1 cellular context compared by ENCODE assay signal in the genomic region with DNA sequence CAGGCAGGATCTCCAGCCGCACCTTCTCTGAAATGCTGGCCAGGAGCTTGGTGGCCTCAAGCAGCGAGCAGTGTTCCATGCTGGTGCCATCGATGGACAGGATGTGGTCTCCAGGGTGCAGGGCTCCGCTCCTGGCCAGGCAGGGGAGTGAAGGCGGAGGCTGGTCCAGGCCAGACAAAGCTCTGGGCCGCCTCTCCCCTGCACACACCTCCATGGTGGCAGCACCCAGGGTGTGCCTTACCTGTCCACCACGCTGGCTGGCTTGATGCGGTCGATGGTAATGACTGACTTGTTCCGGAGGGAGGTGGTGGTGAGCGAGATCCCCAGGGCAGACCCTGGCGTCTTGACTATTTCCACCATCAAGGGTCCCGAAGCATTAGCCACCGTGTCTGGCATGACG.
TF ChIP-seq lines count a peak whose summit lies in the region.

No MANE protein-coding gene starts in this region.

TF ChIP-seq in K562, 482 proteins besides CTCF, POLR2A, EP300 and RAD21:
- TF ChIP-seq, protein P1, sequence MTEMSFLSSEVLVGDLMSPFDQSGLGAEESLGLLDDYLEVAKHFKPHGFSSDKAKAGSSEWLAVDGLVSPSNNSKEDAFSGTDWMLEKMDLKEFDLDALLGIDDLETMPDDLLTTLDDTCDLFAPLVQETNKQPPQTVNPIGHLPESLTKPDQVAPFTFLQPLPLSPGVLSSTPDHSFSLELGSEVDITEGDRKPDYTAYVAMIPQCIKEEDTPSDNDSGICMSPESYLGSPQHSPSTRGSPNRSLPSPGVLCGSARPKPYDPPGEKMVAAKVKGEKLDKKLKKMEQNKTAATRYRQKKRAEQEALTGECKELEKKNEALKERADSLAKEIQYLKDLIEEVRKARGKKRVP (CRISPR knock-in tag; IDR thresholded peaks at IDR 0.05), result no peak
- TF ChIP-seq, protein P2, sequence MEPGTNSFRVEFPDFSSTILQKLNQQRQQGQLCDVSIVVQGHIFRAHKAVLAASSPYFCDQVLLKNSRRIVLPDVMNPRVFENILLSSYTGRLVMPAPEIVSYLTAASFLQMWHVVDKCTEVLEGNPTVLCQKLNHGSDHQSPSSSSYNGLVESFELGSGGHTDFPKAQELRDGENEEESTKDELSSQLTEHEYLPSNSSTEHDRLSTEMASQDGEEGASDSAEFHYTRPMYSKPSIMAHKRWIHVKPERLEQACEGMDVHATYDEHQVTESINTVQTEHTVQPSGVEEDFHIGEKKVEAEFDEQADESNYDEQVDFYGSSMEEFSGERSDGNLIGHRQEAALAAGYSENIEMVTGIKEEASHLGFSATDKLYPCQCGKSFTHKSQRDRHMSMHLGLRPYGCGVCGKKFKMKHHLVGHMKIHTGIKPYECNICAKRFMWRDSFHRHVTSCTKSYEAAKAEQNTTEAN (CRISPR knock-in tag; IDR thresholded peaks at IDR 0.05), result no peak
- no peak for TF ChIP-seq FUS (optimal IDR thresholded peaks at IDR 0.05; ENCODE audit: low read depth, low read length)
- TF ChIP-seq, protein P3, sequence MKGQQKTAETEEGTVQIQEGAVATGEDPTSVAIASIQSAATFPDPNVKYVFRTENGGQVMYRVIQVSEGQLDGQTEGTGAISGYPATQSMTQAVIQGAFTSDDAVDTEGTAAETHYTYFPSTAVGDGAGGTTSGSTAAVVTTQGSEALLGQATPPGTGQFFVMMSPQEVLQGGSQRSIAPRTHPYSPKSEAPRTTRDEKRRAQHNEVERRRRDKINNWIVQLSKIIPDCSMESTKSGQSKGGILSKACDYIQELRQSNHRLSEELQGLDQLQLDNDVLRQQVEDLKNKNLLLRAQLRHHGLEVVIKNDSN (CRISPR knock-in tag; IDR thresholded peaks at IDR 0.05), result no peak
- TF ChIP-seq KLF6 (CRISPR knock-in tag; IDR thresholded peaks at IDR 0.05; ENCODE audit: borderline replicate concordance), result no peak
- TF ChIP-seq, protein P4, sequence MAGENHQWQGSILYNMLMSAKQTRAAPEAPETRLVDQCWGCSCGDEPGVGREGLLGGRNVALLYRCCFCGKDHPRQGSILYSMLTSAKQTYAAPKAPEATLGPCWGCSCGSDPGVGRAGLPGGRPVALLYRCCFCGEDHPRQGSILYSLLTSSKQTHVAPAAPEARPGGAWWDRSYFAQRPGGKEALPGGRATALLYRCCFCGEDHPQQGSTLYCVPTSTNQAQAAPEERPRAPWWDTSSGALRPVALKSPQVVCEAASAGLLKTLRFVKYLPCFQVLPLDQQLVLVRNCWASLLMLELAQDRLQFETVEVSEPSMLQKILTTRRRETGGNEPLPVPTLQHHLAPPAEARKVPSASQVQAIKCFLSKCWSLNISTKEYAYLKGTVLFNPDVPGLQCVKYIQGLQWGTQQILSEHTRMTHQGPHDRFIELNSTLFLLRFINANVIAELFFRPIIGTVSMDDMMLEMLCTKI (IDR thresholded peaks at IDR 0.05; ENCODE audit: partially characterized antibody), result no peak
- TF ChIP-seq SRF (CRISPR knock-in tag; IDR thresholded peaks at IDR 0.05), result no peak
- TF ChIP-seq EZH2 (IDR thresholded peaks at IDR 0.05; ENCODE audit: borderline replicate concordance, low read depth, low read length), result no peak
- no peak for TF ChIP-seq MYBL2 (IDR thresholded peaks at IDR 0.05; ENCODE audit: low read depth)
- TF ChIP-seq MYBL2 (CRISPR knock-in tag; IDR thresholded peaks at IDR 0.05; ENCODE audit: borderline replicate concordance), result no peak
